ENCODE assay signal across 18 cellular contexts in genomic region chr6:73656501-73657145, GRCh38. TPM values are rescaled to one million over a fixed set of nuclear protein-coding genes. Genes with fewer than 3 reads are reported as not detected.
A peak's percentile ranks its signal among the peaks of the same experiment; 100 is the strongest.
DNase-seq lines count a peak whose midpoint lies in the region; ATAC-seq and TF ChIP-seq lines count a peak whose summit lies in the region.
"Had no signal": no experiment of that assay in that cellular context is flagged by ENCODE, and none has a peak within 500 bp of the region (broad histone marks: within the 10 kb centered on the region; RNA-seq: fewer than 3 reads in every experiment).

No MANE protein-coding gene starts in this region.

- H3K27ac Mint-ChIP-seq in CD8-positive, alpha-beta T cell, result peak overlapping the region; percentile 56
- peak overlapping the region; percentile 91 for H3K27ac Mint-ChIP-seq in central memory CD8-positive, alpha-beta T cell (ENCODE audit: low read depth)

- no peak overlapping the region for H3K4me3 Mint-ChIP-seq in CD8-positive, alpha-beta T cell
- no peak overlapping the region for H3K4me3 Mint-ChIP-seq in central memory CD8-positive, alpha-beta T cell

- H3K4me1 Mint-ChIP-seq in CD8-positive, alpha-beta T cell (ENCODE audit: low read depth), result peaks cover 25% of the 10 kb centered on the region
- H3K4me1 Mint-ChIP-seq in central memory CD8-positive, alpha-beta T cell, result peaks cover 45% of the 10 kb centered on the region

- H3K36me3 ChIP-seq in CD8-positive, alpha-beta T cell (ENCODE audit: insufficient read depth, low read length), result no peaks in the 10 kb centered on the region
- no peaks in the 10 kb centered on the region for H3K36me3 ChIP-seq in trophoblast cell (ENCODE audit: control insufficient read depth in 1 of 2, insufficient read depth in 2 of 2, low read length in 2 of 2)
- H3K36me3 ChIP-seq: BLaER1 treated with 17β-estradiol and CSF1 and Interleukin-3, amounts not matched to agents 10 nM and 100 nM had no signal

- no peak overlapping the region for H4K8ac ChIP-seq in trophoblast cell (ENCODE audit: low read depth, low read length)

- H2AFZ ChIP-seq in trophoblast cell (ENCODE audit: insufficient read depth, low read length, poor library complexity), result no peak overlapping the region
- H2AFZ ChIP-seq: GM23248 had no signal

- H2AK5ac ChIP-seq in trophoblast cell (ENCODE audit: low read length), result no peak overlapping the region

- no peak overlapping the region for H2BK12ac ChIP-seq in trophoblast cell (ENCODE audit: low read length)

- CTCF ChIA-PET in CD8-positive, alpha-beta T cell (lab: Charles Lee), result no interaction called here

- H3K23ac ChIP-seq in trophoblast cell (ENCODE audit: low read length), result no peak overlapping the region

- no peaks in the 10 kb centered on the region for H3K9me3 ChIP-seq in CD8-positive, alpha-beta T cell (ENCODE audit: low read length)
- H3K9me3 ChIP-seq in trophoblast cell (ENCODE audit: insufficient read depth, low read depth, low read length), result no peaks in the 10 kb centered on the region
- H3K9me3 ChIP-seq: SK-N-SH had no signal

- no peaks in the 10 kb centered on the region for H3K27me3 Mint-ChIP-seq in CD8-positive, alpha-beta T cell (ENCODE audit: low read depth)
- no peaks in the 10 kb centered on the region for H3K27me3 Mint-ChIP-seq in central memory CD8-positive, alpha-beta T cell

- intact Hi-C loops in CD8-positive, alpha-beta T cell (cut with DNase I, micrococcal nuclease), result loop anchor here in 1 of 2 experiments (5.0 to 10.0 kb wide), 2 partner anchors 1032 to 1946 kb away; partner anchors contain the start of genes KCNQ5 and SENP6

- H2BK120ac ChIP-seq in trophoblast cell (ENCODE audit: insufficient read depth, low read length, poor library complexity), result no peak overlapping the region

- H3K9ac ChIP-seq in trophoblast cell (ENCODE audit: low read length), result no peak overlapping the region
- H3K9ac ChIP-seq: BLaER1 treated with 17β-estradiol and CSF1 and Interleukin-3, amounts not matched to agents 10 nM and 100 nM; GM23248; SK-N-SH had no signal

- no peak overlapping the region for H3K4ac ChIP-seq in trophoblast cell (ENCODE audit: low read depth, low read length)

- H3K4me2 ChIP-seq in trophoblast cell (ENCODE audit: low read length), result no peak overlapping the region
- H3K4me2 ChIP-seq: BLaER1 treated with 17β-estradiol and CSF1 and Interleukin-3, amounts not matched to agents 10 nM and 100 nM; SK-N-SH had no signal

- H3K36me3 Mint-ChIP-seq in CD8-positive, alpha-beta T cell, result peaks cover 11% of the 10 kb centered on the region
- peaks cover 10% of the 10 kb centered on the region for H3K36me3 Mint-ChIP-seq in central memory CD8-positive, alpha-beta T cell (ENCODE audit: insufficient read depth)

- H4K91ac ChIP-seq in trophoblast cell (ENCODE audit: low read depth, low read length), result no peak overlapping the region

- peaks cover 5% of the 10 kb centered on the region for H3K79me1 ChIP-seq in trophoblast cell (ENCODE audit: low read length)

- DNase-seq in CD8-positive, alpha-beta T cell, result no peak
- peak; percentile 55 for DNase-seq in M059J (ENCODE audit: low read depth)
- DNase-seq in central memory CD8-positive, alpha-beta T cell (ENCODE audit: low spot score in 2 of 2), result no peak
- DNase-seq in trophoblast cell, result peak; percentile 45 to 83
- no peak for DNase-seq in NCI-H1105 (lab: John Stamatoyannopoulos, UW)
- DNase-seq: DMS79, GM23248, KG1, NCI-H1417, NCI-H1930, NCI-H2171, NCI-H774, SK-N-SH had no signal

- H2BK5ac ChIP-seq in trophoblast cell (ENCODE audit: low read depth, low read length, poor library complexity), result no peak overlapping the region

- TF ChIP-seq CTCF in CD8-positive, alpha-beta T cell (IDR thresholded peaks at IDR 0.05), result no peak

- ATAC-seq in CD8-positive, alpha-beta T cell, result no peak
- no peak for ATAC-seq in central memory CD8-positive, alpha-beta T cell (replicated peaks; ENCODE audit: extremely low read depth, poor library complexity, severe bottlenecking)
- ATAC-seq in GM18870 (IDR thresholded peaks at IDR 0.05; ENCODE audit: unreplicated experiment) (no peak), GM21825 (IDR thresholded peaks at IDR 0.05; ENCODE audit: unreplicated experiment) (no peak)
- ATAC-seq: Panc1, Right ventricle myocardium inferior had no signal

- H3K79me2 ChIP-seq in trophoblast cell (ENCODE audit: control insufficient read depth, insufficient read depth, low read length, poor library complexity), result peaks cover 3% of the 10 kb centered on the region

- no peak overlapping the region for H3K14ac ChIP-seq in trophoblast cell (ENCODE audit: low read length)

- POLR2A ChIA-PET in CD8-positive, alpha-beta T cell (lab: Charles Lee), result no interaction called here

- H3K18ac ChIP-seq in trophoblast cell (ENCODE audit: low read length), result no peak overlapping the region

- no peaks in the 10 kb centered on the region for H3K27me3 ChIP-seq in CD8-positive, alpha-beta T cell (ENCODE audit: insufficient read depth, low read length)
- no peaks in the 10 kb centered on the region for H3K27me3 ChIP-seq in trophoblast cell (ENCODE audit: insufficient read depth, low read length)
- H3K27me3 ChIP-seq: BLaER1 treated with 17β-estradiol and CSF1 and Interleukin-3, amounts not matched to agents 10 nM and 100 nM had no signal

- WGBS in trophoblast cell (ENCODE audit: extremely low coverage, insufficient coverage, insufficient read length), result no CpG with 5 or more reads among the region's 2 CpGs

- H3K4me3 ChIP-seq in CD8-positive, alpha-beta T cell (ENCODE audit: low read depth, low read length), result no peak overlapping the region
- no peak overlapping the region for H3K4me3 ChIP-seq in trophoblast cell (ENCODE audit: low read depth, low read length)
- H3K4me3 ChIP-seq: BLaER1 treated with 17β-estradiol and CSF1 and Interleukin-3, amounts not matched to agents 10 nM and 100 nM; GM23248 had no signal

- H3K4me1 ChIP-seq in CD8-positive, alpha-beta T cell (ENCODE audit: insufficient read depth, low read length), result peaks cover 20% of the 10 kb centered on the region
- peaks cover 0 to 2% of the 10 kb centered on the region in 2 experiments for H3K4me1 ChIP-seq in trophoblast cell (ENCODE audit: control insufficient read depth in 1 of 2, insufficient read depth in 2 of 2, low read length in 2 of 2)

- H3K9me3 Mint-ChIP-seq in CD8-positive, alpha-beta T cell, result no peaks in the 10 kb centered on the region
- H3K9me3 Mint-ChIP-seq in central memory CD8-positive, alpha-beta T cell, result no peaks in the 10 kb centered on the region

- no peak overlapping the region for H4K12ac ChIP-seq in trophoblast cell (ENCODE audit: low read depth, low read length)

- no peak overlapping the region for H3K27ac ChIP-seq in CD8-positive, alpha-beta T cell (ENCODE audit: low read depth, low read length)
- no peak overlapping the region for H3K27ac ChIP-seq in trophoblast cell (ENCODE audit: low read depth, low read length)
- H3K27ac ChIP-seq: GM23248 had no signal

RNA-seq across cellular contexts. Expression of gene SLC17A5, which starts 2.8 kb away (rescaled TPM):
- 1 to 10 TPM; 4.9 to 5.5 TPM for total RNA-seq in CD8-positive, alpha-beta T cell
- 13.2 and 16.4 TPM in 2 replicates for total RNA-seq in M059J (2014; rRNA removed; shearing (Covaris generic))
- polyA plus RNA-seq in trophoblast cell (2013), result 10.5 and 11.0 TPM in 2 replicates

RNA-seq across cellular contexts. Expression of gene CD109, which starts 39.4 kb away (rescaled TPM):
- total RNA-seq in CD8-positive, alpha-beta T cell, result under 1 TPM; 0.11 to 0.25 TPM
- 24.0 and 39.3 TPM in 2 replicates for total RNA-seq in M059J (2014; rRNA removed; shearing (Covaris generic))
- polyA plus RNA-seq in trophoblast cell (2013), result 0.31 and 0.33 TPM in 2 replicates

Comparison
In these comparisons a context has a peak if more than half of its experiments do, and no peak if none do; other contexts are left out.
1. DNase-seq: peak in M059J (single experiment) and trophoblast cell (2 of 2); none in CD8-positive, alpha-beta T cell (0 of 7), central memory CD8-positive, alpha-beta T cell (0 of 2) and NCI-H1105 (single experiment).
2. RNA of gene CD109, which starts 39.4 kb away (total RNA-seq): 24.0 to 39.3 TPM in M059J; 0.11 to 0.25 TPM in CD8-positive, alpha-beta T cell; every median in the first group is over 10 times any median in the second.